1 cellular context compared by ENCODE assay signal in the genomic region with DNA sequence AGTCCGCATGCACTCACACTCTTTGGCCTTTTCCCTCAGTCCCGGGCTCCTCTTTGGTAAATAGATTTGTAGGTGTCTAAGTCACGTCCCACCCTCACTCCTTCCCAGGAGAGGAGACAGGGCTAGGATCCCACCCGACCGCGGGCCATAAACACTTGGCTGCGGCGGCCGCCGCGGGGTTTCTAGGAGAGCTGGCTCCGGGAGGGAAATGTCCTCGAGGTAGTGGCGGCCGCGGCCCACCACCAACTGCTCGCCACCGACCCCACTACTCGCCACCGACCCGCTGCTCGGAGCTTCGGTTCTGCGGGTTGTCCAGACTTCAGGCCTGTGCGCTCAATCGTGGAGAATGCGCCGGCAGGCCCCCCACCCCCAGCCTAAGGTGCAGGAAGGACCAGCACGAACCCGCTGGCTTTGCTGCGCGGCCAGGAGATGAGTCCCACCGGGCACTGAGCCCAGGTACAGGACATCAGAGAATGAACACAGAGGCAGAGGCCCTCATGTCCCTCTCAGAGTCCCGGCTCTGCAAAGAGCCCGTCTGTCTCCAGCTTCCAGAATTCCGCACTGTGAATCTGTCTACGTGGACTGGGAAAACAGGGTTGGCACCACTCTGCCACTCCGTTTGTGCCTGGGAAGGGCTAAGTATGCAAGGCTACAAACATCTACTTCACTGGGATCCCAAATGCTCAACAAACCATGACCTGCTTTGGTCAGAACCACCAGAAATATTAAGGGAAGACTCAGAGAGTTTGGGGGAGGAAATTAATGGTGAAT.
TF ChIP-seq lines count a peak whose summit lies in the region.

No MANE protein-coding gene starts in this region.

TF ChIP-seq in HepG2, 621 proteins besides CTCF, POLR2A, EP300 and RAD21:
- TF ChIP-seq, protein P1, sequence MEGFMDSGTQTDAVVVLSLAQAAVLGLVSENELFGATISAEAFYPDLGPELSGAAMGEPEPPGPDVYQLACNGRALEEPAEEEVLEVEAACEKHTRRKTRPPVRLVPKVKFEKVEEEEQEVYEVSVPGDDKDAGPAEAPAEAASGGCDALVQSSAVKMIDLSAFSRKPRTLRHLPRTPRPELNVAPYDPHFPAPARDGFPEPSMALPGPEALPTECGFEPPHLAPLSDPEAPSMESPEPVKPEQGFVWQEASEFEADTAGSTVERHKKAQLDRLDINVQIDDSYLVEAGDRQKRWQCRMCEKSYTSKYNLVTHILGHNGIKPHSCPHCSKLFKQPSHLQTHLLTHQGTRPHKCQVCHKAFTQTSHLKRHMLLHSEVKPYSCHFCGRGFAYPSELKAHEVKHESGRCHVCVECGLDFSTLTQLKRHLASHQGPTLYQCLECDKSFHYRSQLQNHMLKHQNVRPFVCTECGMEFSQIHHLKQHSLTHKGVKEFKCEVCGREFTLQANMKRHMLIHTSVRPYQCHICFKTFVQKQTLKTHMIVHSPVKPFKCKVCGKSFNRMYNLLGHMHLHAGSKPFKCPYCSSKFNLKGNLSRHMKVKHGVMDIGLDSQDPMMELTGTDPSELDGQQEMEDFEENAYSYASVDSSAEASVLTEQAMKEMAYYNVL (CRISPR knock-in tag; IDR thresholded peaks at IDR 0.05; ENCODE audit: borderline replicate concordance): no peak
- TF ChIP-seq ZNF451 (CRISPR knock-in tag; IDR thresholded peaks at IDR 0.05) (no peak), GTF3A (CRISPR knock-in tag; conservative IDR thresholded peaks at IDR 0.05) (no peak), CCAR2 (optimal IDR thresholded peaks at IDR 0.05; ENCODE audit: low read depth, low read length) (no peak), PAF1 (CRISPR knock-in tag; IDR thresholded peaks at IDR 0.05) (no peak), YY1 (IDR thresholded peaks at IDR 0.05; ENCODE audit: insufficient read depth, insufficient replicate concordance, low read depth, low read length) (no peak), RNF219 (CRISPR knock-in tag; IDR thresholded peaks at IDR 0.05) (no peak), FOXK2 (IDR thresholded peaks at IDR 0.05) (no peak), ZSCAN12 (CRISPR knock-in tag; IDR thresholded peaks at IDR 0.05) (no peak), KMT2B (CRISPR knock-in tag; IDR thresholded peaks at IDR 0.05) (no peak)
TF ChIP-seq in HepG2: peak in this region for 0.
